In the genomic region with DNA sequence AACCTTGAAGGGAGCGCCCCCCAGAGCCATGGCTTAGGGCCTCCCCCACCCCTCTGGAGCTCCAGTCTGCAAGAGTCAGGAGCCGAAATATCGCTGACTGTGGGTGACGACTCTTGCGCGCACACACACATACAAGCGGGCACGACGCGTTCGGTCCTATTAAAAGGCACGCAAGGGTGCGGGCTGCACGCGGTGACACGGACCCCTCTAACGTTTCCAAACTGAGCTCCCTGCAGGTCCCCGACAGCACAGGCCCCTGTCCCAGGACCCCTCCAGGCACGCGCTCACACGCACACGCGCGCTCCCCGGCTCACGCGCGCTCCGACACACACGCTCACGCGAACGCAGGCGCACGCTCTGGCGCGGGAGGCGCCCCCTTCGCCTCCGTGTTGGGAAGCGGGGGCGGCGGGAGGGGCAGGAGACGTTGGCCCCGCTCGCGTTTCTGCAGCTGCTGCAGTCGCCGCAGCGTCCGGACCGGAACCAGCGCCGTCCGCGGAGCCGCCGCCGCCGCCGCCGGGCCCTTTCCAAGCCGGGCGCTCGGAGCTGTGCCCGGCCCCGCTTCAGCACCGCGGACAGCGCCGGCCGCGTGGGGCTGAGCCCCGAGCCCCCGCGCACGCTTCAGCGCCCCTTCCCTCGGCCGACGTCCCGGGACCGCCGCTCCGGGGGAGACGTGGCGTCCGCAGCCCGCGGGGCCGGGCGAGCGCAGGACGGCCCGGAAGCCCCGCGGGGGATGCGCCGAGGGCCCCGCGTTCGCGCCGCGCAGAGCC, we compare ENCODE assay signal across 8 cellular contexts. TPM values are rescaled to one million over a fixed set of nuclear protein-coding genes. Genes with fewer than 3 reads are reported as not detected.
DNase-seq lines count a peak whose midpoint lies in the region; ATAC-seq and TF ChIP-seq lines count a peak whose summit lies in the region.

Gene GRIN1 (plus strand): TSS at position 454 of the 767 bp plus-strand sequence. CDS start 333 bp downstream, outside the sequence.

- H3K4me1 ChIP-seq in mammary epithelial cell (ENCODE audit: insufficient read depth, low read length) (no peaks in the 10 kb centered on the region), breast epithelium (no peaks in the 10 kb centered on the region), thyroid gland (peaks cover 0 to 3% of the 10 kb centered on the region in 2 donors)

- dilution Hi-C loops in mammary epithelial cell (cut with HindIII; ENCODE audit: low sequenced_read_pairs): loop anchor here (5.0 kb wide), 1 partner anchor 58 kb away; no protein-coding TSS in a partner anchor

- ATAC-seq in GM21367 (IDR thresholded peaks at IDR 0.05; ENCODE audit: unreplicated experiment) (no peak), GM21515 (IDR thresholded peaks at IDR 0.05; ENCODE audit: unreplicated experiment) (no peak)

- no peak within 1 kb of the TSS for H3K27ac Mint-ChIP-seq in immature natural killer cell

- TF ChIP-seq CTCF in mammary epithelial cell (conservative IDR thresholded peaks at IDR 0.05 in 1 of 2, IDR thresholded peaks at IDR 0.05 in 1 of 2; ENCODE audit: extremely low read depth in 1 of 2, insufficient read depth in 1 of 2, low read depth in 1 of 2, low read length in 2 of 2) (no peak), breast epithelium (IDR thresholded peaks at IDR 0.05) (no peak), thyroid gland (IDR thresholded peaks at IDR 0.05) (no peak)

- CTCF ChIA-PET in mammary epithelial cell (lab: Charles Lee; ENCODE audit: low non-redundant PET): no interaction called here

- H3K27me3 ChIP-seq in mammary epithelial cell (ENCODE audit: insufficient read depth, low read length): peaks cover 13% of the 10 kb centered on the region
- peaks cover 6 to 84% of the 10 kb centered on the region in 2 donors for H3K27me3 ChIP-seq in breast epithelium
- H3K27me3 ChIP-seq in thyroid gland: peaks cover 17% of the 10 kb centered on the region

- TF ChIP-seq POLR2A in breast epithelium (IDR thresholded peaks at IDR 0.05): no peak
- TF ChIP-seq POLR2A in thyroid gland (IDR thresholded peaks at IDR 0.05): no peak

- no peaks in the 10 kb centered on the region for H4K20me1 ChIP-seq in mammary epithelial cell (ENCODE audit: insufficient read depth, low read length)

- H3K4me2 ChIP-seq in mammary epithelial cell (ENCODE audit: insufficient read depth, low read depth, low read length): peak within 1 kb of the TSS; percentile 10

- peaks cover 14 to 29% (median 20%) of the 10 kb centered on the region in 3 donors for H3K27me3 Mint-ChIP-seq in immature natural killer cell (ENCODE audit: low read depth in 3 of 3)

- H3K9me3 Mint-ChIP-seq in immature natural killer cell: no peaks in the 10 kb centered on the region

- intact Hi-C loops in mammary epithelial cell (cut with micrococcal nuclease) (no loop called here), breast epithelium (cut with DNase I; ENCODE audit: low total_unique reads) (no loop called here), thyroid gland (cut with DNase I) (no loop called here)

- H3K9ac ChIP-seq in mammary epithelial cell (ENCODE audit: insufficient read depth, low read length): no peak within 1 kb of the TSS

- in situ Hi-C loops in mammary epithelial cell (cut with MboI; ENCODE audit: low sequenced_read_pairs in 2 of 2): no loop called here

- H3K4me1 Mint-ChIP-seq in immature natural killer cell: peaks cover 0 to 2% of the 10 kb centered on the region in 2 donors

- peaks cover 0 to 4% (median 0%) of the 10 kb centered on the region in 3 donors for H3K36me3 Mint-ChIP-seq in immature natural killer cell

- 13% methylated on average over 37 of the region's 105 CpGs for WGBS in mammary epithelial cell (ENCODE audit: low coverage, missing lambda C conversion rate)
- 23% methylated on average over 6 of the region's 105 CpGs; no CpG with 5 or more reads in 1 of the 2 donors for WGBS in thyroid gland, 2 donors

- no peak within 1 kb of the TSS for H3K27ac ChIP-seq in mammary epithelial cell (ENCODE audit: insufficient read depth, low read depth, low read length)
- no peak within 1 kb of the TSS for H3K27ac ChIP-seq in breast epithelium
- no peak within 1 kb of the TSS for H3K27ac ChIP-seq in thyroid gland

- DNase-seq in mammary epithelial cell (no peak), breast epithelium (ENCODE audit: low spot score in 2 of 2) (no peak), anterior cingulate cortex (lab: John Stamatoyannopoulos, UW) (peak in 30 of 58 donors; percentile 26 to 84 (median 62)), immature natural killer cell (peak in 2 of 3 donors; percentile 37 to 48), thyroid gland (peak; percentile 41 to 50), DMS79 treated with DMSO at 0.1 percent for 48 hours (lab: John Stamatoyannopoulos, UW) (no peak)

- H2AFZ ChIP-seq in mammary epithelial cell (ENCODE audit: low read depth, low read length): no peak within 1 kb of the TSS

- H3K9me3 ChIP-seq in mammary epithelial cell (replicated peaks; ENCODE audit: insufficient read depth, low read length): no peaks in the 10 kb centered on the region
- H3K9me3 ChIP-seq in breast epithelium: no peaks in the 10 kb centered on the region
- no peaks in the 10 kb centered on the region for H3K9me3 ChIP-seq in thyroid gland

- no peaks in the 10 kb centered on the region for H3K79me2 ChIP-seq in mammary epithelial cell (ENCODE audit: insufficient read depth, low read length)

- peak within 1 kb of the TSS in 1 of 5 donors; percentile 33 for H3K4me3 Mint-ChIP-seq in immature natural killer cell

- no TSS peak for BruUV-seq in mammary epithelial cell (replicated peaks; lab: Mats Ljungman, UMichigan)

- no peaks in the 10 kb centered on the region for H3K36me3 ChIP-seq in mammary epithelial cell (ENCODE audit: insufficient read depth, low read length)
- no peaks in the 10 kb centered on the region for H3K36me3 ChIP-seq in breast epithelium
- H3K36me3 ChIP-seq in thyroid gland: no peaks in the 10 kb centered on the region

- no peak within 1 kb of the TSS for H3K4me3 ChIP-seq in mammary epithelial cell (replicated peaks in 1 of 3; ENCODE audit: insufficient read depth in 1 of 3, low read depth in 2 of 3, low read length in 3 of 3)
- H3K4me3 ChIP-seq in breast epithelium: peak within 1 kb of the TSS in 1 of 3 donors; percentile 49
- no peak within 1 kb of the TSS for H3K4me3 ChIP-seq in thyroid gland (replicated peaks in 1 of 3)

RNA-seq across cellular contexts. Expression of gene GRIN1, which starts in this region (rescaled TPM):
- total RNA-seq in mammary epithelial cell (under 1 TPM in 1 of 2 donors, not detected in 1; under 0.01 TPM), breast epithelium (1 to 10 TPM in 2 of 3 donors, not detected in 1; 1.3 to 1.9 TPM), thyroid gland (not detected)
- polyA plus RNA-seq in mammary epithelial cell (0.02 TPM), immature natural killer cell (not detected)
- polyA minus RNA-seq in mammary epithelial cell: not detected

Comparison
In these comparisons a context has a peak if more than half of its experiments do, and no peak if none do; other contexts are left out.
1. Peak in DNase-seq in immature natural killer cell; RNA of the gene not detected or under 1 TPM.
2. Peak in DNase-seq in thyroid gland; RNA of the gene not detected or under 1 TPM.
3. DNase-seq: peak in anterior cingulate cortex (30 of 58); none in mammary epithelial cell (single experiment), breast epithelium (0 of 2) and DMS79 treated with DMSO at 0.1 percent for 48 hours (single experiment).